17 cellular contexts compared by ENCODE assay signal in the genomic region with DNA sequence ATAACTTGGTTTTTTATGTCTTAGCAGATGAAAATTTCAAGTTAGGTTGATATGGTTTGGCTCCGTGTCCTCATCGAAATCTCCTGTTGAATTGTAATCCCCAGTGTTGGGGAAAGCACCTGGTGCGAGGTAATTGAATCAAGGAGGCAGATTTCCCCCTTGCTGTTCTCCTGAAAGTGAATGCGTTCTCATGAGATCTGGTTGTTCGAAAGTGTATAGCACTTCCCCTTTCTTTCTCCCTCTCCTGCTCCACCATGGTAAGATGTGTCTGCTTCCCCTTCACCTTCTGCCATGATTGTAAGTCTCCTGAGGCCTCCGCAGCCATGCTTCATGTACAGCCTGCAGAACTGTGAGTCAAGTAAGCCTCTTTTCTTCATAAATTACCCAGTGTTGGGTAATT.
DNase-seq lines count a peak whose midpoint lies in the region; ATAC-seq, FAIRE-seq and TF ChIP-seq lines count a peak whose summit lies in the region.
"Had no signal": no experiment of that assay in that cellular context is flagged by ENCODE, and none has a peak within 500 bp of the region (broad histone marks: within the 10 kb centered on the region; RNA-seq: fewer than 3 reads in every experiment).

No MANE protein-coding gene starts in this region.

- no peak overlapping the region for H3K4me3 ChIP-seq in bronchial epithelial cell (ENCODE audit: low read depth, low read length)
- H3K4me3 ChIP-seq: cardiac muscle cell, psoas muscle had no signal

- peak; percentile 84 for ATAC-seq in GM19351 (IDR thresholded peaks at IDR 0.05; ENCODE audit: unreplicated experiment)
- ATAC-seq in HG02571 (IDR thresholded peaks at IDR 0.05; ENCODE audit: unreplicated experiment): peak; percentile 58
- peak; percentile 48 for ATAC-seq in HG03469 (IDR thresholded peaks at IDR 0.05; ENCODE audit: unreplicated experiment)
- no peak for ATAC-seq in HG03135 (IDR thresholded peaks at IDR 0.05; ENCODE audit: unreplicated experiment)
- ATAC-seq: naive thymus-derived CD8-positive, alpha-beta T cell; psoas muscle had no signal

- no peaks in the 10 kb centered on the region for H3K36me3 ChIP-seq in bronchial epithelial cell (ENCODE audit: control insufficient read depth, insufficient read depth, low read length)
- H3K36me3 ChIP-seq: cardiac muscle cell had no signal

- DNase-seq in bronchial epithelial cell (ENCODE audit: low read depth) (no peak), germinal center (ENCODE audit: low spot score) (no peak), glomerular visceral epithelial cell (ENCODE audit: extremely low spot score) (no peak), NCI-H82 (lab: John Stamatoyannopoulos, UW) (no peak)
- DNase-seq: activated CD4-positive, alpha-beta T cell treated with anti-CD3 and anti-CD28 coated beads for 48 hours; activated naive CD8-positive, alpha-beta T cell treated with anti-CD3 and anti-CD28 coated beads for 36 hours; activated T-cell treated with anti-CD3 and anti-CD28 coated beads for 4 hours; effector memory CD4-positive, alpha-beta T cell; naive thymus-derived CD8-positive, alpha-beta T cell; NCI-H2081; psoas muscle had no signal

- peak; percentile 23 for FAIRE-seq in bronchial epithelial cell (lab: Jason Lieb, UNC)
- FAIRE-seq: G401.6 had no signal

- no peaks in the 10 kb centered on the region for H3K27me3 ChIP-seq in bronchial epithelial cell (ENCODE audit: control insufficient read depth, insufficient read depth, low read length)
- H3K27me3 ChIP-seq: cardiac muscle cell had no signal

- TF ChIP-seq CTCF in bronchial epithelial cell (IDR thresholded peaks at IDR 0.05; ENCODE audit: insufficient read depth, low read length, severe bottlenecking): no peak
